11 cellular contexts compared by ENCODE assay signal in the genomic region with DNA sequence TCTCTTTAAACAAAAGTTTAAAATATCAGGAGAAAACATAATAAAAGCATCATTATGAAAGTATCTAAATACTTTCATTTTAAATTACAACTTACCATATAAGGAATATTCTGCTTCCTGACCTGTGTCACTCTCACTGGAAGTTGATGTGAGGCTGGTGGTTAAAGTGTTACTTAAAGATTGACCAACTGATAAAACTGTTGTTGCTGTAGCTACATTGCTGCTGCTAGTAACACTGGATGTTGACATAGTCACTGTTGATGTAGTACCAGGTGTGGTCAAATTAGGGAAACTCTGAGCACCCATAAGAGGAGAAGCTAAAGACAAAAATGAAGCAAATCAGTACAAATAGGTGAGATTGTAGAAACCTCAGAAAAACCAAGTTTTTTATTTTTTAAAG.
A peak's percentile ranks its signal among the peaks of the same experiment; 100 is the strongest.
DNase-seq lines count a peak whose midpoint lies in the region; ATAC-seq and TF ChIP-seq lines count a peak whose summit lies in the region.
"Had no signal": no experiment of that assay in that cellular context is flagged by ENCODE, and none has a peak within 500 bp of the region (broad histone marks: within the 10 kb centered on the region; RNA-seq: fewer than 3 reads in every experiment).

No MANE protein-coding gene starts in this region.

- no peak overlapping the region for H3K4me3 Mint-ChIP-seq in activated CD4-positive, alpha-beta T cell treated with anti-CD3 and anti-CD28 coated beads, Interleukin-2, amount 10 ng/mL, durations not matched to agents 7 days and 5 days
- no peak overlapping the region for H3K4me3 Mint-ChIP-seq in activated CD8-positive, alpha-beta T cell treated with anti-CD3 and anti-CD28 coated beads for 36 hours
- H3K4me3 Mint-ChIP-seq in natural killer cell, result peak overlapping the region; percentile 66
- H3K4me3 Mint-ChIP-seq: H9 had no signal

- H3K9me3 Mint-ChIP-seq in activated CD4-positive, alpha-beta T cell treated with anti-CD3 and anti-CD28 coated beads, Interleukin-2, amount 10 ng/mL, durations not matched to agents 7 days and 5 days, result no peaks in the 10 kb centered on the region
- H3K9me3 Mint-ChIP-seq in activated CD8-positive, alpha-beta T cell treated with anti-CD3 and anti-CD28 coated beads for 36 hours, result no peaks in the 10 kb centered on the region
- H3K9me3 Mint-ChIP-seq in natural killer cell, result no peaks in the 10 kb centered on the region
- H3K9me3 Mint-ChIP-seq: H9 had no signal

- ATAC-seq in HG02970 (IDR thresholded peaks at IDR 0.05; ENCODE audit: low FRiP score, unreplicated experiment) (peak; percentile 53), natural killer cell (peak; percentile 90 to 96 (median 93)), GM21360 (IDR thresholded peaks at IDR 0.05; ENCODE audit: unreplicated experiment) (no peak), HG03025 (IDR thresholded peaks at IDR 0.05; ENCODE audit: low FRiP score, unreplicated experiment) (no peak)
- ATAC-seq in activated CD8-positive, alpha-beta T cell treated with anti-CD3 and anti-CD28 coated beads for 36 hours, result peak; percentile 93

- H3K4me1 Mint-ChIP-seq in activated CD4-positive, alpha-beta T cell treated with anti-CD3 and anti-CD28 coated beads, Interleukin-2, amount 10 ng/mL, durations not matched to agents 7 days and 5 days, result peaks cover 52% of the 10 kb centered on the region
- peaks cover 30% of the 10 kb centered on the region for H3K4me1 Mint-ChIP-seq in activated CD8-positive, alpha-beta T cell treated with anti-CD3 and anti-CD28 coated beads for 36 hours (ENCODE audit: low read depth)
- H3K4me1 Mint-ChIP-seq in natural killer cell, result peaks cover 29 to 31% of the 10 kb centered on the region in 2 donors

- no peaks in the 10 kb centered on the region for H3K27me3 Mint-ChIP-seq in activated CD4-positive, alpha-beta T cell treated with anti-CD3 and anti-CD28 coated beads, Interleukin-2, amount 10 ng/mL, durations not matched to agents 7 days and 5 days
- no peaks in the 10 kb centered on the region for H3K27me3 Mint-ChIP-seq in activated CD8-positive, alpha-beta T cell treated with anti-CD3 and anti-CD28 coated beads for 36 hours
- peaks cover 0 to 2% of the 10 kb centered on the region in 2 donors for H3K27me3 Mint-ChIP-seq in natural killer cell (ENCODE audit: low read depth in 2 of 2)

- H3K27ac Mint-ChIP-seq in activated CD4-positive, alpha-beta T cell treated with anti-CD3 and anti-CD28 coated beads, Interleukin-2, amount 10 ng/mL, durations not matched to agents 7 days and 5 days, result peak overlapping the region; percentile 51
- no peak overlapping the region for H3K27ac Mint-ChIP-seq in activated CD8-positive, alpha-beta T cell treated with anti-CD3 and anti-CD28 coated beads for 36 hours
- peak overlapping the region; percentile 79 to 86 for H3K27ac Mint-ChIP-seq in natural killer cell

- intact Hi-C loops in activated CD8-positive, alpha-beta T cell treated with anti-CD3 and anti-CD28 coated beads for 36 hours (cut with micrococcal nuclease), result loop anchor here (10.0 kb wide), 1 partner anchor 227 kb away; no protein-coding TSS in a partner anchor
- intact Hi-C loops in natural killer cell (cut with micrococcal nuclease), result loop anchor here (1.0 to 2.0 kb wide), 3 partner anchors 81 to 229 kb away; a partner anchor contains a TSS

- CTCF ChIA-PET in activated CD4-positive, alpha-beta T cell treated with anti-CD3 and anti-CD28 coated beads, Interleukin-2, amount 10 ng/mL, durations not matched to agents 7 days and 5 days (lab: Charles Lee), result interaction anchor here (1.0 to 2.2 kb wide), 4 partner anchors 10 to 80 kb away, joined by 3 to 10 read pairs (median 4); a partner anchor contains a TSS
- CTCF ChIA-PET in activated CD8-positive, alpha-beta T cell treated with anti-CD3 and anti-CD28 coated beads for 36 hours (lab: Charles Lee), result interaction anchor here (1.0 to 2.6 kb wide), 4 partner anchors 11 to 147 kb away, joined by 3 to 6 read pairs (median 6); a partner anchor contains a TSS

- POLR2A ChIA-PET in activated CD4-positive, alpha-beta T cell treated with anti-CD3 and anti-CD28 coated beads, Interleukin-2, amount 10 ng/mL, durations not matched to agents 7 days and 5 days (lab: Charles Lee), result interaction anchor here (0.8 kb wide), 1 partner anchor 79 kb away, joined by 3 read pairs; no protein-coding TSS in a partner anchor
- POLR2A ChIA-PET in activated CD8-positive, alpha-beta T cell treated with anti-CD3 and anti-CD28 coated beads for 36 hours (lab: Charles Lee), result interaction anchor here (1.1 to 2.0 kb wide), 2 partner anchors 30 to 248 kb away, joined by 3 to 5 read pairs; no protein-coding TSS in a partner anchor

- DNase-seq in activated CD4-positive, alpha-beta T cell treated with anti-CD3 and anti-CD28 coated beads, Interleukin-2, amount 10 ng/mL, durations not matched to agents 7 days and 5 days, result peak; percentile 73
- DNase-seq in activated CD4-positive, alpha-beta T cell treated with anti-CD3 and anti-CD28 coated beads for 48 hours, result no peak
- DNase-seq in activated CD8-positive, alpha-beta T cell treated with anti-CD3 and anti-CD28 coated beads for 36 hours, result peak; percentile 40
- DNase-seq in natural killer cell, result no peak
- DNase-seq in stimulated activated CD4-positive, alpha-beta T cell treated with anti-CD3 and anti-CD28 coated beads, Interleukin-12 subunit alpha, Interleukin-12 subunit beta, amount 100 ng/mL, for 4 hours, result no peak
- DNase-seq: activated CD4-positive, alpha-beta T cell treated with anti-CD3 and anti-CD28 coated beads for 1 hour; H9; NCI-H187 had no signal

- peaks cover 57% of the 10 kb centered on the region for H3K36me3 Mint-ChIP-seq in activated CD4-positive, alpha-beta T cell treated with anti-CD3 and anti-CD28 coated beads, Interleukin-2, amount 10 ng/mL, durations not matched to agents 7 days and 5 days (ENCODE audit: low read depth)
- H3K36me3 Mint-ChIP-seq in activated CD8-positive, alpha-beta T cell treated with anti-CD3 and anti-CD28 coated beads for 36 hours (ENCODE audit: low read depth), result peaks cover 42% of the 10 kb centered on the region
- peaks cover 32% of the 10 kb centered on the region for H3K36me3 Mint-ChIP-seq in natural killer cell

- TF ChIP-seq CTCF in activated CD8-positive, alpha-beta T cell treated with anti-CD3 and anti-CD28 coated beads for 36 hours (IDR thresholded peaks at IDR 0.05), result no peak
- no peak for TF ChIP-seq CTCF in natural killer cell (IDR thresholded peaks at IDR 0.05)

Comparison
In these comparisons a context has a peak if more than half of its experiments do, and no peak if none do; other contexts are left out.
1. DNase-seq: peak in activated CD4-positive, alpha-beta T cell treated with anti-CD3 and anti-CD28 coated beads, Interleukin-2, amount 10 ng/mL, durations not matched to agents 7 days and 5 days (single experiment) and activated CD8-positive, alpha-beta T cell treated with anti-CD3 and anti-CD28 coated beads for 36 hours (single experiment); none in activated CD4-positive, alpha-beta T cell treated with anti-CD3 and anti-CD28 coated beads for 48 hours (single experiment), natural killer cell (single experiment) and stimulated activated CD4-positive, alpha-beta T cell treated with anti-CD3 and anti-CD28 coated beads, Interleukin-12 subunit alpha, Interleukin-12 subunit beta, amount 100 ng/mL, for 4 hours (single experiment).
2. ATAC-seq: peak in HG02970 (single experiment), activated CD8-positive, alpha-beta T cell treated with anti-CD3 and anti-CD28 coated beads for 36 hours (single experiment) and natural killer cell (3 of 3); none in GM21360 (single experiment) and HG03025 (single experiment).